1 cellular context compared by ENCODE assay signal in genomic region chr16:84924339-84925091, GRCh38.
TF ChIP-seq lines count a peak whose summit lies in the region.

No MANE protein-coding gene starts in this region.

TF ChIP-seq in K562, 482 proteins besides CTCF, POLR2A, EP300 and RAD21 (continued from another document and continues in another):
- TF ChIP-seq TFAP4 (CRISPR knock-in tag; IDR thresholded peaks at IDR 0.05; ENCODE audit: borderline replicate concordance): peak; percentile 47; the same call in 1 of the 2 replicates
- 0 out of 2 replicates have a peak, but pooled peaks have one; percentile 26 for TF ChIP-seq ZNF511 (CRISPR knock-in tag; IDR thresholded peaks at IDR 0.05)
- TF ChIP-seq PKNOX1 (IDR thresholded peaks at IDR 0.05): peak; percentile 38; the same call in 1 of the 2 replicates
- TF ChIP-seq MAZ (CRISPR knock-in tag; conservative IDR thresholded peaks at IDR 0.05 in 1 of 2, IDR thresholded peaks at IDR 0.05 in 1 of 2): no peak
- TF ChIP-seq NR2C2 (CRISPR knock-in tag; IDR thresholded peaks at IDR 0.05): no peak
- TF ChIP-seq NR2C2 (tag; IDR thresholded peaks at IDR 0.05): peak; percentile 71; the same call in 1 of the 2 replicates
- TF ChIP-seq ID3 (CRISPR knock-in tag; IDR thresholded peaks at IDR 0.05): no peak
- peak; percentile 67; the same call in 1 of the 2 replicates for TF ChIP-seq ID3 (tag; IDR thresholded peaks at IDR 0.05)
- peak; percentile 52 to 78 for TF ChIP-seq E2F6 (IDR thresholded peaks at IDR 0.05; ENCODE audit: borderline replicate concordance in 1 of 2, extremely low read depth in 1 of 2, insufficient read depth in 1 of 2, insufficient read length in 1 of 2, low read depth in 1 of 2, low read length in 1 of 2, poor library complexity in 1 of 2, severe bottlenecking in 1 of 2)
- TF ChIP-seq ZNF263 (CRISPR knock-in tag; IDR thresholded peaks at IDR 0.05; ENCODE audit: borderline replicate concordance): peak; percentile 35; the same call in 1 of the 2 replicates
- TF ChIP-seq CEBPG (CRISPR knock-in tag; IDR thresholded peaks at IDR 0.05): 0 out of 2 replicates have a peak, but pooled peaks have one; percentile 8
- TF ChIP-seq CEBPG (tag; conservative IDR thresholded peaks at IDR 0.05 in 1 of 2, IDR thresholded peaks at IDR 0.05 in 1 of 2): no peak
- no peak for TF ChIP-seq ZNF318 (IDR thresholded peaks at IDR 0.05; ENCODE audit: borderline replicate concordance in 1 of 2, low read depth in 1 of 2)
- no peak for TF ChIP-seq ZNF316 (IDR thresholded peaks at IDR 0.05)
- TF ChIP-seq BHLHE40 (IDR thresholded peaks at IDR 0.05; ENCODE audit: low read length): peak; percentile 84
- peak; percentile 17; the same call in 1 of the 2 replicates for TF ChIP-seq USF2 (CRISPR knock-in tag; IDR thresholded peaks at IDR 0.05)
- TF ChIP-seq SLC30A9 (CRISPR knock-in tag; IDR thresholded peaks at IDR 0.05): no peak
- peak; percentile 72 for TF ChIP-seq NR2C1 (IDR thresholded peaks at IDR 0.05)
- no peak; the same call in none of the 2 replicates for TF ChIP-seq NR2C1 (tag; IDR thresholded peaks at IDR 0.05)
- peak; percentile 94 for TF ChIP-seq MGA (IDR thresholded peaks at IDR 0.05)
- TF ChIP-seq SMARCE1 (IDR thresholded peaks at IDR 0.05): no peak
- no peak for TF ChIP-seq ZNF24 (IDR thresholded peaks at IDR 0.05)
- no peak for TF ChIP-seq TEAD4 (IDR thresholded peaks at IDR 0.05; ENCODE audit: low read length)
- no peak for TF ChIP-seq TEAD4 (CRISPR knock-in tag; IDR thresholded peaks at IDR 0.05; ENCODE audit: borderline replicate concordance)
